ENCODE assay signal across 21 cellular contexts in genomic region chr4:38037627-38038026, GRCh38.
"Had no signal": no experiment of that assay in that cellular context is flagged by ENCODE, and none has a peak within 500 bp of the region (broad histone marks: within the 10 kb centered on the region; RNA-seq: fewer than 3 reads in every experiment).

No MANE protein-coding gene starts in this region.

- H3K9me2 ChIP-seq: SK-N-SH had no signal

- ATAC-seq: Panc1, PC-3 had no signal

- DNase-seq: KBM-7, NCI-H1092, NCI-H1105 treated with DMSO at 0.1 percent for 48 hours, NCI-H1417 treated with DMSO at 0.1 percent for 48 hours, NCI-H146, NCI-H1694 treated with DMSO at 0.1 percent for 48 hours, NCI-H1930, NCI-H2081 treated with DMSO at 0.1 percent for 48 hours, NCI-H2171, NCI-H226, NCI-H446, NCI-H510A, NCI-H524 treated with DMSO at 0.1 percent for 48 hours, NCI-H69, NCI-H774, PC-3, SHP77, SK-N-SH, SW 1271 had no signal

- H3K27ac ChIP-seq: RWPE1 had no signal

- H3K9ac ChIP-seq: SK-N-SH had no signal

- H3K9me3 ChIP-seq: SK-N-SH had no signal

- H3K4me2 ChIP-seq: SK-N-SH had no signal
